22 cellular contexts compared by ENCODE assay signal in genomic region chr15:91891788-91892187, GRCh38. TPM values are rescaled to one million over a fixed set of nuclear protein-coding genes. Genes with fewer than 3 reads are reported as not detected.
DNase-seq lines count a peak whose midpoint lies in the region; ATAC-seq and TF ChIP-seq lines count a peak whose summit lies in the region.
"Had no signal": no experiment of that assay in that cellular context is flagged by ENCODE, and none has a peak within 500 bp of the region (broad histone marks: within the 10 kb centered on the region; RNA-seq: fewer than 3 reads in every experiment).

No MANE protein-coding gene starts in this region.

- peaks cover 13% of the 10 kb centered on the region for H3F3A ChIP-seq in PC-9 (ENCODE audit: insufficient read depth, low read depth)

- H3K4me3 ChIP-seq in PC-9, result no peak overlapping the region
- H3K4me3 ChIP-seq in cardiac muscle cell, result no peak overlapping the region
- H3K4me3 ChIP-seq: sigmoid colon, tibial artery had no signal

- POLR2A ChIA-PET in PC-9 (lab: Charles Lee; ENCODE audit: unreplicated experiment), result no interaction called here

- peaks cover 42% of the 10 kb centered on the region for H3K4me1 Mint-ChIP-seq in CD14-positive monocyte

- H3K9me2 ChIP-seq in PC-9 (ENCODE audit: insufficient read depth), result no peaks in the 10 kb centered on the region

- H3K27me3 ChIP-seq in PC-9 (ENCODE audit: insufficient read depth, low read depth), result no peaks in the 10 kb centered on the region
- no peaks in the 10 kb centered on the region for H3K27me3 ChIP-seq in cardiac muscle cell
- H3K27me3 ChIP-seq: sigmoid colon, tibial artery had no signal

- BruUV-seq in PC-9 (replicated peaks; lab: Mats Ljungman, UMichigan), result no TSS peak

- ATAC-seq in GM21447 (IDR thresholded peaks at IDR 0.05; ENCODE audit: unreplicated experiment), result no peak
- ATAC-seq: activated CD8-positive, alpha-beta memory T cell treated with anti-CD3 and anti-CD28 coated beads, Interleukin-2, amount 10 ng/mL, durations not matched to agents 7 days and 5 days; HepG2; Panc1 had no signal

- H3K4me2 ChIP-seq in PC-9, result no peak overlapping the region

- H3K36me3 Mint-ChIP-seq in CD14-positive monocyte, result peaks cover 20 to 45% of the 10 kb centered on the region in 2 donors

- peak overlapping the region in 5 of 7 donors; percentile 23 to 79 (median 31) for H3K27ac Mint-ChIP-seq in CD14-positive monocyte
- H3K27ac Mint-ChIP-seq: activated CD4-positive, alpha-beta T cell treated with anti-CD3 and anti-CD28 coated beads, Interleukin-2, amount 10 ng/mL, durations not matched to agents 24 days and 14 days; activated CD8-positive, alpha-beta memory T cell treated with anti-CD3 and anti-CD28 coated beads, Interleukin-2, amount 10 ng/mL, durations not matched to agents 7 days and 5 days; activated naive CD4-positive, alpha-beta T cell treated with anti-CD3 and anti-CD28 coated beads, Interleukin-2, amount 10 ng/mL, durations not matched to agents 7 days and 5 days; stimulated activated naive CD8-positive, alpha-beta T cell treated with anti-CD3 and anti-CD28 coated beads, Interleukin-15, Interleukin-2, amounts not matched to agents 100 ng/mL and 50 ng/mL, for 24 hours had no signal

- no peak overlapping the region for H2AFZ ChIP-seq in PC-9

- intact Hi-C loops in CD14-positive monocyte (cut with micrococcal nuclease), result no loop called here
- intact Hi-C loops in PC-9 (cut with micrococcal nuclease; ENCODE audit: unreplicated experiment), result loop anchor here (2.0 kb wide), 2 partner anchors 35 to 49 kb away; no protein-coding TSS in a partner anchor

- H3K27ac ChIP-seq in PC-9 (peak overlapping the region; percentile 64; the same call in 1 of the 2 replicates), cardiac muscle cell (peak overlapping the region; percentile 68)
- H3K27ac ChIP-seq: HL-60, sigmoid colon, tibial artery, VCaP had no signal

- CTCF ChIA-PET in PC-9 (lab: Charles Lee), result interaction anchor here (0.6 kb wide), 1 partner anchor 34 kb away, joined by 6 read pairs; no protein-coding TSS in a partner anchor

- DNase-seq in CD14-positive monocyte (ENCODE audit: low spot score) (no peak), NCI-H1092 treated with DMSO at 0.1 percent for 48 hours (lab: John Stamatoyannopoulos, UW) (peak; percentile 84), PC-9 (no peak), cardiac muscle cell (ENCODE audit: low read depth in 1 of 2, low spot score in 1 of 2) (peak in 1 of 2 donors; percentile 88), inferior parietal cortex (ENCODE audit: extremely low spot score) (no peak), NCI-H2171 treated with DMSO at 0.1 percent for 48 hours (lab: John Stamatoyannopoulos, UW) (no peak), T-helper 2 cell (no peak)
- DNase-seq: activated CD4-positive, alpha-beta T cell treated with anti-CD3 and anti-CD28 coated beads, Interleukin-2, amount 10 ng/mL, durations not matched to agents 24 days and 14 days; activated CD8-positive, alpha-beta memory T cell treated with anti-CD3 and anti-CD28 coated beads, Interleukin-2, amount 10 ng/mL, durations not matched to agents 7 days and 5 days; activated naive CD4-positive, alpha-beta T cell treated with anti-CD3 and anti-CD28 coated beads, Interleukin-2, amount 10 ng/mL, durations not matched to agents 7 days and 5 days; amygdala; cortex of kidney; HCEC 1CT; NK-92 treated with Interleukin-12 subunit alpha and Interleukin-12 subunit beta, amount 100 ng/mL, for 24 hours; sigmoid colon; tibial artery had no signal

- no peaks in the 10 kb centered on the region for H3K27me3 Mint-ChIP-seq in CD14-positive monocyte (ENCODE audit: low read depth in 3 of 3)
- H3K27me3 Mint-ChIP-seq: activated CD4-positive, alpha-beta T cell treated with anti-CD3 and anti-CD28 coated beads, Interleukin-2, amount 10 ng/mL, durations not matched to agents 24 days and 14 days; activated CD8-positive, alpha-beta memory T cell treated with anti-CD3 and anti-CD28 coated beads, Interleukin-2, amount 10 ng/mL, durations not matched to agents 7 days and 5 days; activated naive CD4-positive, alpha-beta T cell treated with anti-CD3 and anti-CD28 coated beads, Interleukin-2, amount 10 ng/mL, durations not matched to agents 7 days and 5 days; stimulated activated naive CD8-positive, alpha-beta T cell treated with anti-CD3 and anti-CD28 coated beads, Interleukin-15, Interleukin-2, amounts not matched to agents 100 ng/mL and 50 ng/mL, for 24 hours had no signal

- peaks cover 0 to 6% (median 3%) of the 10 kb centered on the region in 7 donors for H3K9me3 Mint-ChIP-seq in CD14-positive monocyte
- H3K9me3 Mint-ChIP-seq: activated CD4-positive, alpha-beta T cell treated with anti-CD3 and anti-CD28 coated beads, Interleukin-2, amount 10 ng/mL, durations not matched to agents 24 days and 14 days had no signal

- H3K36me3 ChIP-seq in PC-9 (ENCODE audit: low read depth) (0 out of 2 replicates have a peak, but pooled peaks cover 5% of the 10 kb centered on the region), cardiac muscle cell (no peaks in the 10 kb centered on the region)
- H3K36me3 ChIP-seq: sigmoid colon, tibial artery had no signal

- H4K20me1 ChIP-seq in PC-9 (ENCODE audit: insufficient read depth), result no peaks in the 10 kb centered on the region

- TF ChIP-seq CTCF in CD14-positive monocyte (IDR thresholded peaks at IDR 0.05) (no peak), PC-9 (conservative IDR thresholded peaks at IDR 0.05) (no peak), cardiac muscle cell (IDR thresholded peaks at IDR 0.05; ENCODE audit: low read depth, low read length) (no peak)

- peaks cover 41% of the 10 kb centered on the region for H3K4me1 ChIP-seq in PC-9 (replicated peaks; ENCODE audit: insufficient read depth)
- H3K4me1 ChIP-seq in cardiac muscle cell (ENCODE audit: low read depth), result peaks cover 61% of the 10 kb centered on the region

- no peaks in the 10 kb centered on the region for H3K9me3 ChIP-seq in PC-9 (ENCODE audit: insufficient read depth, low read depth)
- H3K9me3 ChIP-seq in cardiac muscle cell (ENCODE audit: low read depth), result no peaks in the 10 kb centered on the region
- H3K9me3 ChIP-seq: tibial artery had no signal

- H3K79me2 ChIP-seq in PC-9 (ENCODE audit: low read depth), result peaks cover 70% of the 10 kb centered on the region

- no peak overlapping the region for H3K4me3 Mint-ChIP-seq in CD14-positive monocyte
- H3K4me3 Mint-ChIP-seq: activated CD4-positive, alpha-beta T cell treated with anti-CD3 and anti-CD28 coated beads, Interleukin-2, amount 10 ng/mL, durations not matched to agents 24 days and 14 days; activated CD8-positive, alpha-beta memory T cell treated with anti-CD3 and anti-CD28 coated beads, Interleukin-2, amount 10 ng/mL, durations not matched to agents 7 days and 5 days; activated naive CD4-positive, alpha-beta T cell treated with anti-CD3 and anti-CD28 coated beads, Interleukin-2, amount 10 ng/mL, durations not matched to agents 7 days and 5 days; stimulated activated naive CD8-positive, alpha-beta T cell treated with anti-CD3 and anti-CD28 coated beads, Interleukin-15, Interleukin-2, amounts not matched to agents 100 ng/mL and 50 ng/mL, for 24 hours had no signal

RNA-seq across cellular contexts. Expression of gene SLCO3A1, which starts 38.3 kb away (rescaled TPM):
- 10 to 100 TPM; 53.7 to 62.8 TPM for polyA plus RNA-seq in CD14-positive monocyte
- total RNA-seq in PC-9 (2021), result 37.8 and 50.0 TPM in 2 replicates
- 25.2 and 35.5 TPM in 2 replicates for total RNA-seq in cardiac muscle cell
- 71.9 and 92.3 TPM in 2 replicates for polyA plus RNA-seq in cardiac muscle cell
- polyA plus RNA-seq: HepG2 had no signal
